27 cellular contexts compared by ENCODE assay signal in the genomic region with DNA sequence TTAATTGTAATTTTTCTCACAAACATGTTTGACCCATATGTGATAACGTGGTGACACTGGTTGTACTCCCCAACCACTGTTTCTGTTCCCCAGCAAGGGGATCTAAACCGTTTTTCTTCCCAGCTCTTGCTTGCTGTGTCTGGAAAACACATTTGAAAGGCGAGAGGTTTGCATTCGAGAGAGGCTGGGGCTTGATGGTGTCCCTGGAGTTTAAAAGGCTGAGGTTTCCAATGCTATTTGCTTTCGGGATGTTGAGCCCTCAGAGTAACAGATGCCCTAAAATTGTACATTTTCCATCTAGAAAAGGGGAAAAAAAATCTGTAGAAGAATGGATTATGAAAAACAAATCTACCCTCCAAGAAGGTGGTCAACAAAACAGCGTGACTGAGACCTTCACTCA. TPM values are rescaled to one million over a fixed set of nuclear protein-coding genes. Genes with fewer than 3 reads are reported as not detected.
DNase-seq lines count a peak whose midpoint lies in the region; ATAC-seq and TF ChIP-seq lines count a peak whose summit lies in the region.
"Had no signal": no experiment of that assay in that cellular context is flagged by ENCODE, and none has a peak within 500 bp of the region (broad histone marks: within the 10 kb centered on the region; RNA-seq: fewer than 3 reads in every experiment).

No MANE protein-coding gene starts in this region.

- WGBS in mesenchymal stem cell = 85% methylated on average over 3 of the region's 6 CpGs
- 79 to 94% (median 85%) methylated on average over 6 of the region's 6 CpGs for WGBS in heart left ventricle, 4 donors

- no peak overlapping the region for H2AK5ac ChIP-seq in mesenchymal stem cell (ENCODE audit: low read length, severe bottlenecking)

- H2BK120ac ChIP-seq in mesenchymal stem cell (ENCODE audit: low read depth, low read length) = no peak overlapping the region

- no peak overlapping the region for H3K23ac ChIP-seq in mesenchymal stem cell (ENCODE audit: low read length in 2 of 2)

- TF ChIP-seq CTCF in GM23338 (conservative IDR thresholded peaks at IDR 0.05; ENCODE audit: low read depth in 2 of 2) = no peak
- no peak for TF ChIP-seq CTCF in chondrocyte (IDR thresholded peaks at IDR 0.05)
- no peak for TF ChIP-seq CTCF in nephron (IDR thresholded peaks at IDR 0.05; ENCODE audit: unreplicated experiment in 3 of 3)
- TF ChIP-seq CTCF in heart left ventricle (IDR thresholded peaks at IDR 0.05) = no peak
- no peak for TF ChIP-seq CTCF in left ventricle myocardium inferior (IDR thresholded peaks at IDR 0.05; ENCODE audit: borderline replicate concordance)

- H3K27me3 Mint-ChIP-seq in GM23338 (ENCODE audit: insufficient read depth, low read depth, poor library complexity) (peaks cover 2% of the 10 kb centered on the region), chondrocyte (ENCODE audit: low read depth) (no peaks in the 10 kb centered on the region), nephron (ENCODE audit: low read depth) (no peaks in the 10 kb centered on the region)

- ATAC-seq in GM23338 (peak; percentile 51), heart left ventricle (no peak)

- no peak overlapping the region for H4K8ac ChIP-seq in mesenchymal stem cell (ENCODE audit: low read length)

- H3F3A ChIP-seq in GM23338 (replicated peaks; ENCODE audit: low read depth) = no peaks in the 10 kb centered on the region

- no peaks in the 10 kb centered on the region; the same call in 1 of the 2 replicates for H3K4me1 ChIP-seq in GM23338 (ENCODE audit: insufficient read depth)
- H3K4me1 ChIP-seq in mesenchymal stem cell (ENCODE audit: control insufficient read depth, insufficient read depth, low read depth, low read length) = peaks cover 3% of the 10 kb centered on the region
- peaks cover 0 to 9% (median 0%) of the 10 kb centered on the region in 12 donors for H3K4me1 ChIP-seq in heart left ventricle
- peaks cover 15% of the 10 kb centered on the region for H3K4me1 ChIP-seq in left ventricle myocardium inferior
- H3K4me1 ChIP-seq: BE2C had no signal

- H2AFZ ChIP-seq in GM23338 = no peak overlapping the region
- no peak overlapping the region for H2AFZ ChIP-seq in mesenchymal stem cell (ENCODE audit: low read depth, low read length)

- H4K20me1 ChIP-seq in GM23338 (replicated peaks; ENCODE audit: insufficient read depth) = no peaks in the 10 kb centered on the region; the same call in 1 of the 2 replicates

- no peak overlapping the region for H3K4ac ChIP-seq in mesenchymal stem cell (ENCODE audit: low read depth in 1 of 2, low read length in 2 of 2)

- no peak overlapping the region for H3K14ac ChIP-seq in mesenchymal stem cell (ENCODE audit: low read length in 2 of 2)

- H3K9me3 ChIP-seq in mesenchymal stem cell (ENCODE audit: control insufficient read depth, low read length) (no peaks in the 10 kb centered on the region), heart left ventricle (no peaks in the 10 kb centered on the region), left ventricle myocardium inferior (replicated peaks) (no peaks in the 10 kb centered on the region)
- H3K9me3 ChIP-seq: BE2C had no signal

- no peak overlapping the region for H3K4me3 Mint-ChIP-seq in GM23338
- no peak overlapping the region for H3K4me3 Mint-ChIP-seq in chondrocyte (ENCODE audit: unreplicated experiment)
- H3K4me3 Mint-ChIP-seq in nephron = no peak overlapping the region
- H3K4me3 Mint-ChIP-seq: CD14-positive monocyte; CD8-positive, alpha-beta memory T cell had no signal

- H3K36me3 ChIP-seq in GM23338 (ENCODE audit: insufficient read depth) (no peaks in the 10 kb centered on the region), mesenchymal stem cell (ENCODE audit: control insufficient read depth in 1 of 2, insufficient read depth in 2 of 2, low read depth in 1 of 2, low read length in 2 of 2) (no peaks in the 10 kb centered on the region), heart left ventricle (no peaks in the 10 kb centered on the region), left ventricle myocardium inferior (no peaks in the 10 kb centered on the region)
- H3K36me3 ChIP-seq: BE2C had no signal

- no peak overlapping the region for H3K4me2 ChIP-seq in GM23338
- no peak overlapping the region for H3K4me2 ChIP-seq in mesenchymal stem cell (ENCODE audit: low read length, poor library complexity, severe bottlenecking)

- no peaks in the 10 kb centered on the region for H3K9me2 ChIP-seq in GM23338 (ENCODE audit: insufficient read depth)

- H3K79me1 ChIP-seq in mesenchymal stem cell (replicated peaks; ENCODE audit: low read length, poor library complexity, severe bottlenecking) = peaks cover 8% of the 10 kb centered on the region

- H3K36me3 Mint-ChIP-seq in GM23338 (ENCODE audit: low read depth) (no peaks in the 10 kb centered on the region), chondrocyte (ENCODE audit: low read depth) (no peaks in the 10 kb centered on the region), nephron (ENCODE audit: low read depth) (peaks cover 8% of the 10 kb centered on the region)
- H3K36me3 Mint-ChIP-seq: CD14-positive monocyte; CD8-positive, alpha-beta memory T cell had no signal

- no peak overlapping the region for H3K9ac ChIP-seq in mesenchymal stem cell (ENCODE audit: low read length)

- no peaks in the 10 kb centered on the region for H3K9me3 Mint-ChIP-seq in GM23338
- H3K9me3 Mint-ChIP-seq in chondrocyte (ENCODE audit: low read depth) = no peaks in the 10 kb centered on the region
- no peaks in the 10 kb centered on the region for H3K9me3 Mint-ChIP-seq in nephron
- H3K9me3 Mint-ChIP-seq: CD14-positive monocyte; CD8-positive, alpha-beta memory T cell had no signal

- H2BK15ac ChIP-seq in mesenchymal stem cell (ENCODE audit: low read depth, poor library complexity, severe bottlenecking) = no peak overlapping the region

- no peak overlapping the region for H2BK12ac ChIP-seq in mesenchymal stem cell (ENCODE audit: low read length in 2 of 2)

- no peak for TF ChIP-seq POLR2A in heart left ventricle (IDR thresholded peaks at IDR 0.05)

- peak; percentile 37 for DNase-seq in GM23338 (ENCODE audit: low spot score)
- DNase-seq in NCI-H524 treated with DMSO at 0.1 percent for 48 hours (lab: John Stamatoyannopoulos, UW) = peak; percentile 58
- no peak for DNase-seq in chondrocyte (ENCODE audit: low spot score)
- DNase-seq in OCI-M1 (lab: John Stamatoyannopoulos, UW) = no peak
- no peak for DNase-seq in mesenchymal stem cell
- no peak for DNase-seq in heart left ventricle
- no peak for DNase-seq in left ventricle myocardium inferior
- DNase-seq: 8988T; ACHN; BE2C; Calu3; CD8-positive, alpha-beta memory T cell; DMS79 treated with DMSO at 0.1 percent for 48 hours; GOT3; Karpas-422; NCI-H1092; NCI-H1417 treated with DMSO at 0.1 percent for 48 hours; NCI-H1694 treated with DMSO at 0.1 percent for 48 hours; NCI-H2081; NCI-H526; NCI-H82; NK-92 treated with Interleukin-12 subunit alpha and Interleukin-12 subunit beta, amount 100 ng/mL, for 24 hours; SHP77 had no signal

- no peak overlapping the region; the same call in 1 of the 2 replicates for H3K27ac Mint-ChIP-seq in GM23338
- H3K27ac Mint-ChIP-seq in chondrocyte (ENCODE audit: unreplicated experiment) = peak overlapping the region; percentile 97
- peak overlapping the region in 2 of 3 experiments; percentile 30 to 31 for H3K27ac Mint-ChIP-seq in nephron
- H3K27ac Mint-ChIP-seq: CD14-positive monocyte; CD8-positive, alpha-beta memory T cell had no signal

- peaks cover 97% of the 10 kb centered on the region for H3K79me2 ChIP-seq in GM23338 (replicated peaks; ENCODE audit: insufficient read depth)

- peaks cover 16% of the 10 kb centered on the region; the same call in 2 of the 3 replicates for H3K4me1 Mint-ChIP-seq in GM23338
- peaks cover 62% of the 10 kb centered on the region for H3K4me1 Mint-ChIP-seq in chondrocyte (ENCODE audit: low read depth)
- peaks cover 46% of the 10 kb centered on the region for H3K4me1 Mint-ChIP-seq in nephron
- H3K4me1 Mint-ChIP-seq: CD14-positive monocyte; CD8-positive, alpha-beta memory T cell had no signal

- no peak overlapping the region for H3K4me3 ChIP-seq in GM23338
- H3K4me3 ChIP-seq in mesenchymal stem cell (ENCODE audit: insufficient read depth in 1 of 2, low read depth in 1 of 2, low read length in 2 of 2) = no peak overlapping the region
- no peak overlapping the region for H3K4me3 ChIP-seq in heart left ventricle
- H3K4me3 ChIP-seq in left ventricle myocardium inferior = no peak overlapping the region

- intact Hi-C loops in heart left ventricle (cut with DNase I) = no loop called here
- intact Hi-C loops in left ventricle myocardium inferior (cut with micrococcal nuclease) = no loop called here

- H3K27me3 ChIP-seq in GM23338 (ENCODE audit: insufficient read depth) = no peaks in the 10 kb centered on the region
- no peaks in the 10 kb centered on the region for H3K27me3 ChIP-seq in mesenchymal stem cell (ENCODE audit: control insufficient read depth in 1 of 2, insufficient read depth in 1 of 2, low read length in 2 of 2)
- no peaks in the 10 kb centered on the region for H3K27me3 ChIP-seq in heart left ventricle
- H3K27me3 ChIP-seq in left ventricle myocardium inferior (ENCODE audit: low read depth) = no peaks in the 10 kb centered on the region
- H3K27me3 ChIP-seq: BE2C had no signal

- H3K27ac ChIP-seq in GM23338 (ENCODE audit: low read depth) = no peak overlapping the region
- H3K27ac ChIP-seq in mesenchymal stem cell (ENCODE audit: low read length, poor library complexity, severe bottlenecking) = no peak overlapping the region
- H3K27ac ChIP-seq in heart left ventricle = peak overlapping the region in 1 of 12 donors; percentile 25
- no peak overlapping the region for H3K27ac ChIP-seq in left ventricle myocardium inferior (replicated peaks)
- H3K27ac ChIP-seq: HL-60, RWPE1 had no signal

- H2BK5ac ChIP-seq in mesenchymal stem cell (ENCODE audit: low read depth, low read length, poor library complexity, severe bottlenecking) = no peak overlapping the region

- no peak overlapping the region for H3K18ac ChIP-seq in mesenchymal stem cell (ENCODE audit: low read depth in 1 of 2, low read length in 2 of 2)

- H4K91ac ChIP-seq in mesenchymal stem cell (ENCODE audit: low read length) = no peak overlapping the region

TF ChIP-seq in GM23338, 12 proteins besides CTCF, POLR2A, EP300 and RAD21 (continues in another document):
- TF ChIP-seq POLR2AphosphoS5 (IDR thresholded peaks at IDR 0.05; ENCODE audit: low read depth) (no peak), ZNF114 (CRISPR knock-in tag; IDR thresholded peaks at IDR 0.05) (no peak)

RNA-seq across cellular contexts. Expression of gene AKAP12, which starts 35.4 kb away (rescaled TPM):
- 80.2 and 90.1 TPM in 2 replicates for total RNA-seq in GM23338 (2014; rRNA removed; shearing (Covaris generic))
- polyA plus RNA-seq in GM23338 (2016; fragmentation: Nextera tagmentation; extraction: Ambion mirVana) (120 and 137 TPM in 2 replicates), heart left ventricle (10 to 100 TPM in 1 of 2 donors, 1 to 10 TPM in 1; 3.7 to 17.6 TPM)
- total RNA-seq in chondrocyte (75.5 to 184 TPM (median 176 TPM) in 3 replicates), heart left ventricle (10 to 100 TPM in 7 of 9 donors, 1 to 10 TPM in 2; 7.6 to 33.5 (median 13.8) TPM), left ventricle myocardium inferior (13.1 TPM)
- 62.5 TPM for polyA plus RNA-seq in mesenchymal stem cell (2013, experiment 1 of 2)
- 58.1 TPM for polyA plus RNA-seq in mesenchymal stem cell (2013, experiment 2 of 2)
- polyA plus RNA-seq: CD14-positive monocyte had no signal

Comparison
In these comparisons a context has a peak if more than half of its experiments do, and no peak if none do; other contexts are left out.
1. DNase-seq: peak in GM23338 (single experiment) and NCI-H524 treated with DMSO at 0.1 percent for 48 hours (single experiment); none in chondrocyte (single experiment), OCI-M1 (single experiment), mesenchymal stem cell (single experiment), heart left ventricle (0 of 5) and left ventricle myocardium inferior (single experiment).